ENCODE assay signal across 1 cellular context in genomic region chr3:10026084-10026890, GRCh38.
A peak's percentile ranks its signal among the peaks of the same experiment; 100 is the strongest.
TF ChIP-seq lines count a peak whose summit lies in the region.

TSS of gene FANCD2 (plus strand) at chr3:10026437. CDS start at chr3:10028658, 2,221 bp downstream.

TF ChIP-seq in HepG2, 621 proteins besides CTCF, POLR2A, EP300 and RAD21 (continued from another document and continues in another):
- TF ChIP-seq, protein P1, sequence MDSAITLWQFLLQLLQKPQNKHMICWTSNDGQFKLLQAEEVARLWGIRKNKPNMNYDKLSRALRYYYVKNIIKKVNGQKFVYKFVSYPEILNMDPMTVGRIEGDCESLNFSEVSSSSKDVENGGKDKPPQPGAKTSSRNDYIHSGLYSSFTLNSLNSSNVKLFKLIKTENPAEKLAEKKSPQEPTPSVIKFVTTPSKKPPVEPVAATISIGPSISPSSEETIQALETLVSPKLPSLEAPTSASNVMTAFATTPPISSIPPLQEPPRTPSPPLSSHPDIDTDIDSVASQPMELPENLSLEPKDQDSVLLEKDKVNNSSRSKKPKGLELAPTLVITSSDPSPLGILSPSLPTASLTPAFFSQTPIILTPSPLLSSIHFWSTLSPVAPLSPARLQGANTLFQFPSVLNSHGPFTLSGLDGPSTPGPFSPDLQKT (CRISPR knock-in tag; IDR thresholded peaks at IDR 0.05; ENCODE audit: borderline replicate concordance), result peak; percentile 94
- TF ChIP-seq, protein P2, sequence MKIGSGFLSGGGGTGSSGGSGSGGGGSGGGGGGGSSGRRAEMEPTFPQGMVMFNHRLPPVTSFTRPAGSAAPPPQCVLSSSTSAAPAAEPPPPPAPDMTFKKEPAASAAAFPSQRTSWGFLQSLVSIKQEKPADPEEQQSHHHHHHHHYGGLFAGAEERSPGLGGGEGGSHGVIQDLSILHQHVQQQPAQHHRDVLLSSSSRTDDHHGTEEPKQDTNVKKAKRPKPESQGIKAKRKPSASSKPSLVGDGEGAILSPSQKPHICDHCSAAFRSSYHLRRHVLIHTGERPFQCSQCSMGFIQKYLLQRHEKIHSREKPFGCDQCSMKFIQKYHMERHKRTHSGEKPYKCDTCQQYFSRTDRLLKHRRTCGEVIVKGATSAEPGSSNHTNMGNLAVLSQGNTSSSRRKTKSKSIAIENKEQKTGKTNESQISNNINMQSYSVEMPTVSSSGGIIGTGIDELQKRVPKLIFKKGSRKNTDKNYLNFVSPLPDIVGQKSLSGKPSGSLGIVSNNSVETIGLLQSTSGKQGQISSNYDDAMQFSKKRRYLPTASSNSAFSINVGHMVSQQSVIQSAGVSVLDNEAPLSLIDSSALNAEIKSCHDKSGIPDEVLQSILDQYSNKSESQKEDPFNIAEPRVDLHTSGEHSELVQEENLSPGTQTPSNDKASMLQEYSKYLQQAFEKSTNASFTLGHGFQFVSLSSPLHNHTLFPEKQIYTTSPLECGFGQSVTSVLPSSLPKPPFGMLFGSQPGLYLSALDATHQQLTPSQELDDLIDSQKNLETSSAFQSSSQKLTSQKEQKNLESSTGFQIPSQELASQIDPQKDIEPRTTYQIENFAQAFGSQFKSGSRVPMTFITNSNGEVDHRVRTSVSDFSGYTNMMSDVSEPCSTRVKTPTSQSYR (CRISPR knock-in tag; IDR thresholded peaks at IDR 0.05; ENCODE audit: borderline replicate concordance), result no peak
- TF ChIP-seq NKX3-1 (CRISPR knock-in tag; IDR thresholded peaks at IDR 0.05) (no peak), STAT5B (CRISPR knock-in tag; IDR thresholded peaks at IDR 0.05) (no peak), GATAD2A (CRISPR knock-in tag; IDR thresholded peaks at IDR 0.05) (peak; percentile 62), RFXAP (CRISPR knock-in tag; IDR thresholded peaks at IDR 0.05; ENCODE audit: borderline replicate concordance) (peak; percentile 77; the same call in 1 of the 2 replicates), ZNF724P (CRISPR knock-in tag; IDR thresholded peaks at IDR 0.05; ENCODE audit: borderline replicate concordance) (peak; percentile 91; the same call in 1 of the 2 replicates), ZNF678 (CRISPR knock-in tag; IDR thresholded peaks at IDR 0.05) (no peak; the same call in 1 of the 2 replicates), ZNF761 (CRISPR knock-in tag; conservative IDR thresholded peaks at IDR 0.05) (0 out of 2 replicates have a peak, but pooled peaks have one; percentile 58), GTF2F1 (IDR thresholded peaks at IDR 0.05; ENCODE audit: low read length) (no peak), ZNF550 (CRISPR knock-in tag; IDR thresholded peaks at IDR 0.05; ENCODE audit: borderline replicate concordance) (0 out of 2 replicates have a peak, but pooled peaks have one; percentile 63), SUZ12 (IDR thresholded peaks at IDR 0.05; ENCODE audit: low read depth, low read length) (no peak), ZIK1 (CRISPR knock-in tag; IDR thresholded peaks at IDR 0.05; ENCODE audit: borderline replicate concordance, low read depth) (0 out of 2 replicates have a peak, but pooled peaks have one; percentile 29), ZNF292 (CRISPR knock-in tag; IDR thresholded peaks at IDR 0.05; ENCODE audit: borderline replicate concordance, low read depth) (0 out of 2 replicates have a peak, but pooled peaks have one; percentile 44), MEIS1 (CRISPR knock-in tag; IDR thresholded peaks at IDR 0.05; ENCODE audit: borderline replicate concordance) (peak; percentile 85; the same call in 1 of the 2 replicates), JUNB (CRISPR knock-in tag; IDR thresholded peaks at IDR 0.05; ENCODE audit: borderline replicate concordance) (no peak), NFYC (CRISPR knock-in tag; IDR thresholded peaks at IDR 0.05) (peak; percentile 56), ZNF503 (CRISPR knock-in tag; IDR thresholded peaks at IDR 0.05) (no peak), ZNF792 (CRISPR knock-in tag; IDR thresholded peaks at IDR 0.05) (peak; percentile 90), ZNF841 (CRISPR knock-in tag; IDR thresholded peaks at IDR 0.05; ENCODE audit: borderline replicate concordance) (peak; percentile 50; the same call in 1 of the 2 replicates), CHD2 (IDR thresholded peaks at IDR 0.05; ENCODE audit: low read depth, low read length) (0 out of 2 replicates have a peak, but pooled peaks have one; percentile 56), PCBP2 (optimal IDR thresholded peaks at IDR 0.05; ENCODE audit: low read depth, low read length, poor library complexity, severe bottlenecking) (no peak), CBX1 (IDR thresholded peaks at IDR 0.05; ENCODE audit: low read depth) (peak; percentile 79), ZNF282 (IDR thresholded peaks at IDR 0.05; ENCODE audit: partially characterized antibody) (no peak), CREM (IDR thresholded peaks at IDR 0.05) (peak; percentile 100), CREM (CRISPR knock-in tag; IDR thresholded peaks at IDR 0.05) (peak; percentile 100), SOX13 (IDR thresholded peaks at IDR 0.05) (no peak), SOX13 (CRISPR knock-in tag; conservative IDR thresholded peaks at IDR 0.05 in 1 of 2, IDR thresholded peaks at IDR 0.05 in 1 of 2) (peak in 1 of 2 experiments; percentile 34; a peak in 1 of 4 replicates), ZNF260 (CRISPR knock-in tag; IDR thresholded peaks at IDR 0.05; ENCODE audit: borderline replicate concordance, low read depth) (no peak), SIX4 (CRISPR knock-in tag; IDR thresholded peaks at IDR 0.05) (peak; percentile 57; the same call in 1 of the 2 replicates), ZNF432 (CRISPR knock-in tag; IDR thresholded peaks at IDR 0.05; ENCODE audit: borderline replicate concordance) (0 out of 2 replicates have a peak, but pooled peaks have one; percentile 62), ZNF556 (CRISPR knock-in tag; IDR thresholded peaks at IDR 0.05; ENCODE audit: borderline replicate concordance) (peak; percentile 98), FOXK2 (IDR thresholded peaks at IDR 0.05) (peak; percentile 86), ZNF12 (CRISPR knock-in tag; IDR thresholded peaks at IDR 0.05) (peak; percentile 44; the same call in 1 of the 2 replicates), ELF1 (CRISPR knock-in tag; IDR thresholded peaks at IDR 0.05) (peak; percentile 100), ZNF230 (CRISPR knock-in tag; IDR thresholded peaks at IDR 0.05) (peak; percentile 89; the same call in 1 of the 2 replicates), MED13 (CRISPR knock-in tag; IDR thresholded peaks at IDR 0.05) (no peak), ZSCAN22 (CRISPR knock-in tag; IDR thresholded peaks at IDR 0.05) (no peak), ZNF549 (CRISPR knock-in tag; IDR thresholded peaks at IDR 0.05) (no peak), ZNF326 (CRISPR knock-in tag; IDR thresholded peaks at IDR 0.05; ENCODE audit: borderline replicate concordance) (no peak), ATF7-NPFF (CRISPR knock-in tag; IDR thresholded peaks at IDR 0.05; ENCODE audit: low read depth) (peak; percentile 94), AGO2 (optimal IDR thresholded peaks at IDR 0.05; ENCODE audit: low read depth, low read length) (no peak), ZNF784 (CRISPR knock-in tag; IDR thresholded peaks at IDR 0.05; ENCODE audit: borderline replicate concordance) (no peak; the same call in 1 of the 2 replicates), E2F5 (CRISPR knock-in tag; conservative IDR thresholded peaks at IDR 0.05) (peak; percentile 100)
- TF ChIP-seq, protein P3, sequence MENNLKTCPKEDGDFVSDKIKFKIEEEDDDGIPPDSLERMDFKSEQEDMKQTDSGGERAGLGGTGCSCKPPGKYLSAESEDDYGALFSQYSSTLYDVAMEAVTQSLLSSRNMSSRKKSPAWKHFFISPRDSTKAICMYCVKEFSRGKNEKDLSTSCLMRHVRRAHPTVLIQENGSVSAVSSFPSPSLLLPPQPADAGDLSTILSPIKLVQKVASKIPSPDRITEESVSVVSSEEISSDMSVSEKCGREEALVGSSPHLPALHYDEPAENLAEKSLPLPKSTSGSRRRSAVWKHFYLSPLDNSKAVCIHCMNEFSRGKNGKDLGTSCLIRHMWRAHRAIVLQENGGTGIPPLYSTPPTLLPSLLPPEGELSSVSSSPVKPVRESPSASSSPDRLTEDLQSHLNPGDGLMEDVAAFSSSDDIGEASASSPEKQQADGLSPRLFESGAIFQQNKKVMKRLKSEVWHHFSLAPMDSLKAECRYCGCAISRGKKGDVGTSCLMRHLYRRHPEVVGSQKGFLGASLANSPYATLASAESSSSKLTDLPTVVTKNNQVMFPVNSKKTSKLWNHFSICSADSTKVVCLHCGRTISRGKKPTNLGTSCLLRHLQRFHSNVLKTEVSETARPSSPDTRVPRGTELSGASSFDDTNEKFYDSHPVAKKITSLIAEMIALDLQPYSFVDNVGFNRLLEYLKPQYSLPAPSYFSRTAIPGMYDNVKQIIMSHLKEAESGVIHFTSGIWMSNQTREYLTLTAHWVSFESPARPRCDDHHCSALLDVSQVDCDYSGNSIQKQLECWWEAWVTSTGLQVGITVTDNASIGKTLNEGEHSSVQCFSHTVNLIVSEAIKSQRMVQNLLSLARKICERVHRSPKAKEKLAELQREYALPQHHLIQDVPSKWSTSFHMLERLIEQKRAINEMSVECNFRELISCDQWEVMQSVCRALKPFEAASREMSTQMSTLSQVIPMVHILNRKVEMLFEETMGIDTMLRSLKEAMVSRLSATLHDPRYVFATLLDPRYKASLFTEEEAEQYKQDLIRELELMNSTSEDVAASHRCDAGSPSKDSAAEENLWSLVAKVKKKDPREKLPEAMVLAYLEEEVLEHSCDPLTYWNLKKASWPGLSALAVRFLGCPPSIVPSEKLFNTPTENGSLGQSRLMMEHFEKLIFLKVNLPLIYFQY (CRISPR knock-in tag; IDR thresholded peaks at IDR 0.05; ENCODE audit: borderline replicate concordance), result peak; percentile 42; the same call in 1 of the 2 replicates
- TF ChIP-seq, protein P4, sequence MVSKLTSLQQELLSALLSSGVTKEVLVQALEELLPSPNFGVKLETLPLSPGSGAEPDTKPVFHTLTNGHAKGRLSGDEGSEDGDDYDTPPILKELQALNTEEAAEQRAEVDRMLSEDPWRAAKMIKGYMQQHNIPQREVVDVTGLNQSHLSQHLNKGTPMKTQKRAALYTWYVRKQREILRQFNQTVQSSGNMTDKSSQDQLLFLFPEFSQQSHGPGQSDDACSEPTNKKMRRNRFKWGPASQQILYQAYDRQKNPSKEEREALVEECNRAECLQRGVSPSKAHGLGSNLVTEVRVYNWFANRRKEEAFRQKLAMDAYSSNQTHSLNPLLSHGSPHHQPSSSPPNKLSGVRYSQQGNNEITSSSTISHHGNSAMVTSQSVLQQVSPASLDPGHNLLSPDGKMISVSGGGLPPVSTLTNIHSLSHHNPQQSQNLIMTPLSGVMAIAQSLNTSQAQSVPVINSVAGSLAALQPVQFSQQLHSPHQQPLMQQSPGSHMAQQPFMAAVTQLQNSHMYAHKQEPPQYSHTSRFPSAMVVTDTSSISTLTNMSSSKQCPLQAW (CRISPR knock-in tag; IDR thresholded peaks at IDR 0.05), result peak; percentile 86
- TF ChIP-seq, protein P5, sequence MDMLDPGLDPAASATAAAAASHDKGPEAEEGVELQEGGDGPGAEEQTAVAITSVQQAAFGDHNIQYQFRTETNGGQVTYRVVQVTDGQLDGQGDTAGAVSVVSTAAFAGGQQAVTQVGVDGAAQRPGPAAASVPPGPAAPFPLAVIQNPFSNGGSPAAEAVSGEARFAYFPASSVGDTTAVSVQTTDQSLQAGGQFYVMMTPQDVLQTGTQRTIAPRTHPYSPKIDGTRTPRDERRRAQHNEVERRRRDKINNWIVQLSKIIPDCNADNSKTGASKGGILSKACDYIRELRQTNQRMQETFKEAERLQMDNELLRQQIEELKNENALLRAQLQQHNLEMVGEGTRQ (IDR thresholded peaks at IDR 0.05; ENCODE audit: low read depth, low read length), result no peak
- TF ChIP-seq, protein P5 (CRISPR knock-in tag; IDR thresholded peaks at IDR 0.05; ENCODE audit: borderline replicate concordance), result 0 out of 2 replicates have a peak, but pooled peaks have one; percentile 17
- TF ChIP-seq, protein P6, sequence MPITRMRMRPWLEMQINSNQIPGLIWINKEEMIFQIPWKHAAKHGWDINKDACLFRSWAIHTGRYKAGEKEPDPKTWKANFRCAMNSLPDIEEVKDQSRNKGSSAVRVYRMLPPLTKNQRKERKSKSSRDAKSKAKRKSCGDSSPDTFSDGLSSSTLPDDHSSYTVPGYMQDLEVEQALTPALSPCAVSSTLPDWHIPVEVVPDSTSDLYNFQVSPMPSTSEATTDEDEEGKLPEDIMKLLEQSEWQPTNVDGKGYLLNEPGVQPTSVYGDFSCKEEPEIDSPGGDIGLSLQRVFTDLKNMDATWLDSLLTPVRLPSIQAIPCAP (CRISPR knock-in tag; IDR thresholded peaks at IDR 0.05; ENCODE audit: low read depth), result no peak
- TF ChIP-seq, protein P7, sequence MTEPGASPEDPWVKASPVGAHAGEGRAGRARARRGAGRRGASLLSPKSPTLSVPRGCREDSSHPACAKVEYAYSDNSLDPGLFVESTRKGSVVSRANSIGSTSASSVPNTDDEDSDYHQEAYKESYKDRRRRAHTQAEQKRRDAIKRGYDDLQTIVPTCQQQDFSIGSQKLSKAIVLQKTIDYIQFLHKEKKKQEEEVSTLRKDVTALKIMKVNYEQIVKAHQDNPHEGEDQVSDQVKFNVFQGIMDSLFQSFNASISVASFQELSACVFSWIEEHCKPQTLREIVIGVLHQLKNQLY (CRISPR knock-in tag; IDR thresholded peaks at IDR 0.05), result peak; percentile 49; the same call in 1 of the 2 replicates
